ENCODE assay signal across 1 cellular context in the genomic region with DNA sequence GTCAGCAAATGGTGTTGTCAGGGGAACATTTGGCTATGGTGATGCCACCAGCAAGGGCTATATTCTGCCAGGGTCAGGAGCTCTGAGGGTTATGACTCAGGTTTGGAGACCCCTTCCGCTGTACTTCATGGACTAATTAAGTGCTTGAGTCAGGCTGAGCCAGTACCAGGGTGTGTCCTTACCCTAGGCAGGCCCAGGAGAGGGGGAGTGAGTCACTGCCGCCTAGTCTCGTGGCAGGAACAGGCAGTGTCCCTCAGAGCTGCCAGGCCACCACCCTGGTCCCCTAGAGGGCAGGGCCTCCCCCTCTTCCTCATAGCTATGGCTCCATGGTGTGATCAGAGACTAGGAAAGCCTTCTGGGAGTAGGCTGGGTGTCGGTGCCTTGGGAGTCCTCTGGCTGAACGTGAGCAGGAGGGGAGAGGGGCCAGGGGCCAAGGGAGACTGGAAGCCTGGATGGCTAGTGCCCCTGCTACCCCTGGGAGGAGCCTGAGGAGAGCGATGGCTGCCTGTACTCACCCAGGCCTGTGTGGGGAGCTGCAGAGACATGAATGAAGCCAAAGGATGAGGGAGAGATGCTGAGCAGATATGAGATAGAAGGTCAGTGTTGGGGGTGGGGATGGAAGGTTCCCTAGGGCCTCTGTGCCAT.
TF ChIP-seq lines count a peak whose summit lies in the region.

No MANE protein-coding gene starts in this region.

TF ChIP-seq in IMR-90, 13 proteins besides CTCF, POLR2A, EP300 and RAD21 (continued from another document):
- 0 out of 2 replicates have a peak, but pooled peaks have one; percentile 20 for TF ChIP-seq FOS (IDR thresholded peaks at IDR 0.05; ENCODE audit: low read depth, low read length)
